In the genomic region with DNA sequence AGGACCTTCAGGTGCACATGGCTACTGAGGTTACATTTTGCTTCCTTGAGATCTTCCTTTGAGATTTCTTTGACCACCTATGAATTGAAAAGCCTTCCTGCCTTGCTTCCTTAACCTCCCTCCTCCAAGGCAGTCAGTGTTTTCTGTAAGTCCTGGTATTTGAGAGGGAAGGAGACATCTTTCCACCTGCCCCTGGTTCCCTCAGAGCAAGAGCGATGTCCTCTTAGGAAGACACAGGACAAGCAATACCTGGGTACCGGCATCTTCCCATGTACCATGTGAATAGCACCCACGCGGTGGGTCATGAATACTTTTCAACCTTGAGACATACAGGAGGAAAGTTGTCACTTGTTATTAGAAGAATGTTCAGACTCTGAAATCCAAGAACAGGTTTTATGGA, we compare ENCODE assay signal across 16 cellular contexts. TPM values are rescaled to one million over a fixed set of nuclear protein-coding genes. Genes with fewer than 3 reads are reported as not detected.
DNase-seq lines count a peak whose midpoint lies in the region; ATAC-seq, FAIRE-seq and TF ChIP-seq lines count a peak whose summit lies in the region.
"Had no signal": no experiment of that assay in that cellular context is flagged by ENCODE, and none has a peak within 500 bp of the region (broad histone marks: within the 10 kb centered on the region; RNA-seq: fewer than 3 reads in every experiment).

No MANE protein-coding gene starts in this region.

- H3K9me3 ChIP-seq in T-helper 17 cell (ENCODE audit: control insufficient read depth, low read length, poor library complexity, severe bottlenecking), result no peaks in the 10 kb centered on the region

- H3K4me3 Mint-ChIP-seq in T-helper 17 cell, result no peak overlapping the region
- H3K4me3 Mint-ChIP-seq in chondrocyte (ENCODE audit: unreplicated experiment), result no peak overlapping the region
- H3K4me3 Mint-ChIP-seq in osteocyte (ENCODE audit: unreplicated experiment), result no peak overlapping the region
- H3K4me3 Mint-ChIP-seq: CD14-positive monocyte; CD4-positive, alpha-beta memory T cell; GM23338 had no signal

- DNase-seq in T-helper 17 cell (no peak), chondrocyte (ENCODE audit: low spot score) (peak; percentile 5), mesenteric fat pad (ENCODE audit: low spot score) (peak; percentile 18), osteocyte (ENCODE audit: extremely low spot score, unreplicated experiment) (peak; percentile 66), frontal cortex (ENCODE audit: low spot score in 2 of 2) (no peak), globus pallidus (ENCODE audit: low spot score) (no peak), iPS-NIHi11 (ENCODE audit: low spot score) (no peak)
- no peak for DNase-seq in activated CD4-positive, alpha-beta T cell treated with anti-CD3 and anti-CD28 coated beads for 48 hours
- DNase-seq: CD4-positive, alpha-beta memory T cell; DMS153; DMS79; GDM1; HCEC 1CT had no signal

- TF ChIP-seq CTCF in chondrocyte (IDR thresholded peaks at IDR 0.05) (no peak), osteocyte (IDR thresholded peaks at IDR 0.05) (no peak)

- no peak for ATAC-seq in T-helper 17 cell
- ATAC-seq: GM23338 had no signal

- no peaks in the 10 kb centered on the region for H3K27me3 Mint-ChIP-seq in T-helper 17 cell
- H3K27me3 Mint-ChIP-seq in chondrocyte (ENCODE audit: low read depth), result no peaks in the 10 kb centered on the region
- no peaks in the 10 kb centered on the region for H3K27me3 Mint-ChIP-seq in osteocyte (ENCODE audit: unreplicated experiment)
- H3K27me3 Mint-ChIP-seq: CD4-positive, alpha-beta memory T cell had no signal

- H3K9me3 Mint-ChIP-seq in chondrocyte (ENCODE audit: low read depth) (peaks cover 6% of the 10 kb centered on the region), osteocyte (ENCODE audit: unreplicated experiment) (peaks cover 8% of the 10 kb centered on the region)
- H3K9me3 Mint-ChIP-seq: CD4-positive, alpha-beta memory T cell had no signal

- no peak for FAIRE-seq in frontal cortex (lab: Jason Lieb, UNC)
- FAIRE-seq: H54 had no signal

- H3K36me3 Mint-ChIP-seq in T-helper 17 cell (ENCODE audit: low read depth) (no peaks in the 10 kb centered on the region), chondrocyte (ENCODE audit: low read depth) (peaks cover 18% of the 10 kb centered on the region), osteocyte (ENCODE audit: unreplicated experiment) (peaks cover 28% of the 10 kb centered on the region)

- H3K4me1 Mint-ChIP-seq in T-helper 17 cell (no peaks in the 10 kb centered on the region), chondrocyte (ENCODE audit: low read depth) (no peaks in the 10 kb centered on the region), osteocyte (ENCODE audit: unreplicated experiment) (no peaks in the 10 kb centered on the region)
- H3K4me1 Mint-ChIP-seq: GM23338 had no signal

- peak overlapping the region; percentile 1 for H3K27ac Mint-ChIP-seq in T-helper 17 cell
- no peak overlapping the region for H3K27ac Mint-ChIP-seq in chondrocyte (ENCODE audit: unreplicated experiment)
- H3K27ac Mint-ChIP-seq in osteocyte (ENCODE audit: unreplicated experiment), result no peak overlapping the region
- H3K27ac Mint-ChIP-seq: GM23338 had no signal

RNA-seq across cellular contexts. Expression of a gene that starts 37.1 kb away (rescaled TPM):
- total RNA-seq in T-helper 17 cell, result under 1 TPM; 0.39 to 0.80 TPM
- 3.5 to 7.3 TPM (median 4.9 TPM) in 3 replicates for total RNA-seq in chondrocyte
- total RNA-seq in mesenteric fat pad, result 0.58 TPM
- 5.8 and 6.2 TPM in 2 replicates for total RNA-seq in osteocyte
- 9.8 TPM for total RNA-seq in frontal cortex

RNA-seq across cellular contexts. Expression of a gene that starts 53.9 kb away (rescaled TPM):
- 10 to 100 TPM; 12.5 to 22.7 TPM for total RNA-seq in T-helper 17 cell
- total RNA-seq in chondrocyte, result 45.4 to 49.4 TPM (median 48.8 TPM) in 3 replicates
- total RNA-seq in mesenteric fat pad, result 41.6 TPM
- total RNA-seq in osteocyte, result 42.9 and 50.3 TPM in 2 replicates
- 42.8 TPM for total RNA-seq in frontal cortex

Comparison
In these comparisons a context has a peak if more than half of its experiments do, and no peak if none do; other contexts are left out.
1. DNase-seq: peak in chondrocyte (single experiment), mesenteric fat pad (single experiment) and osteocyte (single experiment); none in T-helper 17 cell (0 of 3), frontal cortex (0 of 2), activated CD4-positive, alpha-beta T cell treated with anti-CD3 and anti-CD28 coated beads for 48 hours (single experiment), globus pallidus (single experiment) and iPS-NIHi11 (single experiment).